Comparison of ENCODE assay signal across 8 cellular contexts in genomic region chr22:43346521-43346929, GRCh38. TPM values are rescaled to one million over a fixed set of nuclear protein-coding genes. Genes with fewer than 3 reads are reported as not detected.
DNase-seq lines count a peak whose midpoint lies in the region; ATAC-seq and TF ChIP-seq lines count a peak whose summit lies in the region.

No MANE protein-coding gene starts in this region.

- H3K9me3 ChIP-seq in BLaER1 (no peaks in the 10 kb centered on the region), HEK293 (ENCODE audit: control insufficient read depth, insufficient read depth, low read depth, low read length) (no peaks in the 10 kb centered on the region)

- peaks cover 24% of the 10 kb centered on the region for H3K27me3 ChIP-seq in BLaER1

- CTCF ChIA-PET in HEK293 (lab: Yijun Ruan, JAX): interaction anchor here (0.6 to 5.9 kb wide), 57 partner anchors 10 to 985 kb away, joined by 3 to 318 read pairs (median 7); partner anchors contain the start of gene TTLL12

- peak; percentile 84 for TF ChIP-seq CTCF in HEK293 (tag by site-specific recombination; IDR thresholded peaks at IDR 0.05)

- H3K27ac ChIP-seq in BLaER1: peak overlapping the region; percentile 47
- no peak overlapping the region for H3K27ac ChIP-seq in HEK293 (ENCODE audit: extremely low read depth, low read depth, low read length)

- no peak for ATAC-seq in GM18511 (IDR thresholded peaks at IDR 0.05; ENCODE audit: unreplicated experiment)

- peaks cover 26% of the 10 kb centered on the region for H3K4me1 ChIP-seq in BLaER1
- no peaks in the 10 kb centered on the region; the same call in 1 of the 2 replicates for H3K4me1 ChIP-seq in HEK293 (ENCODE audit: control insufficient read depth, insufficient read depth, low read length)

- H3K4me2 ChIP-seq in BLaER1: peak overlapping the region; percentile 71

- no peak overlapping the region for H3K4me3 ChIP-seq in BLaER1
- no peak overlapping the region for H3K4me3 ChIP-seq in HEK293 (ENCODE audit: low read depth, low read length)

- POLR2A ChIA-PET in HEK293 (lab: Yijun Ruan, JAX): interaction anchor here (1.2 to 2.4 kb wide), 2 partner anchors 73 to 115 kb away, joined by 3 to 15 read pairs; no protein-coding TSS in a partner anchor

- H3K36me3 ChIP-seq in BLaER1 (no peaks in the 10 kb centered on the region), HEK293 (ENCODE audit: control insufficient read depth in 2 of 2, insufficient read depth in 1 of 2, low read length in 2 of 2) (no peaks in the 10 kb centered on the region)

- intact Hi-C loops in head of caudate nucleus (cut with DNase I): loop anchor here (2.0 kb wide), 1 partner anchor 72 kb away; no protein-coding TSS in a partner anchor

- no peak overlapping the region for H3K9ac ChIP-seq in BLaER1

- peaks cover 6% of the 10 kb centered on the region; the same call in 1 of the 2 replicates for H4K20me1 ChIP-seq in BLaER1

- peak; percentile 42 for DNase-seq in RPMI7951 (ENCODE audit: low read depth)
- DNase-seq in activated T-helper 9 cell treated with anti-CD3 and anti-CD28 coated beads, Interleukin-2, amount 50 U/mL, for 16 hours (ENCODE audit: low read depth): peak; percentile 42
- peak; percentile 9 to 79 (median 54) for DNase-seq in head of caudate nucleus
- peak; percentile 63 for DNase-seq in retina
- no peak for DNase-seq in middle frontal gyrus (ENCODE audit: extremely low spot score, low spot score)

TF ChIP-seq in HEK293, 187 proteins besides CTCF, POLR2A, EP300 and RAD21:
- TF ChIP-seq ZNF677 (tag by site-specific recombination; IDR thresholded peaks at IDR 0.05) (no peak), GLIS2 (tag by site-specific recombination; IDR thresholded peaks at IDR 0.05) (0 out of 2 replicates have a peak, but pooled peaks have one; percentile 18), ZNF335 (tag by site-specific recombination; conservative IDR thresholded peaks at IDR 0.05) (no peak), GLI2 (tag by site-specific recombination; IDR thresholded peaks at IDR 0.05; ENCODE audit: borderline replicate concordance, low read depth) (no peak), IKZF3 (tag by site-specific recombination; IDR thresholded peaks at IDR 0.05) (no peak), ZFP69B (tag by site-specific recombination; IDR thresholded peaks at IDR 0.05) (peak; percentile 43; the same call in 1 of the 2 replicates), ZNF654 (tag by site-specific recombination; IDR thresholded peaks at IDR 0.05; ENCODE audit: low read depth) (peak; percentile 58), SALL2 (tag by site-specific recombination; IDR thresholded peaks at IDR 0.05; ENCODE audit: borderline replicate concordance) (no peak)

RNA-seq across cellular contexts. Expression of gene SCUBE1, which starts 3.4 kb away (rescaled TPM):
- total RNA-seq in RPMI7951 (2014; rRNA removed; shearing (Covaris generic)): 7.0 and 9.2 TPM in 2 replicates
